ENCODE assay signal across 17 cellular contexts in genomic region chr3:72189344-72189743, GRCh38.
"Had no signal": no experiment of that assay in that cellular context is flagged by ENCODE, and none has a peak within 500 bp of the region (broad histone marks: within the 10 kb centered on the region; RNA-seq: fewer than 3 reads in every experiment).

No MANE protein-coding gene starts in this region.

- DNase-seq: activated CD4-positive, alpha-beta T cell treated with anti-CD3 and anti-CD28 coated beads, Interleukin-2, amount 10 ng/mL, durations not matched to agents 7 days and 5 days; activated CD8-positive, alpha-beta memory T cell treated with anti-CD3 and anti-CD28 coated beads, Interleukin-2, amount 50 U/mL, for 48 hours; activated gamma-delta T cell treated with Interleukin-2 at 50 U/mL for 16 hours; brain microvascular endothelial cell; cerebellar nuclear complex; dermis blood vessel endothelial cell; endodermal cell; erythroblast; left colon; mucosa of descending colon; pancreas; stimulated activated CD4-positive, alpha-beta T cell treated with anti-CD3 and anti-CD28 coated beads, Interleukin-12 subunit alpha, Interleukin-12 subunit beta, amount 100 ng/mL, for 4 hours; stimulated activated CD4-positive, alpha-beta T cell treated with anti-CD3 and anti-CD28 coated beads, Interleukin-2, amount 100 ng/mL, for 24 hours; T-helper 17 cell; uterus had no signal

- ATAC-seq: gastroesophageal sphincter; left colon; mucosa of descending colon; naive thymus-derived CD4-positive, alpha-beta T cell; pancreas; T-helper 17 cell had no signal
